Comparison of ENCODE assay signal across 2 cellular contexts in the genomic region with DNA sequence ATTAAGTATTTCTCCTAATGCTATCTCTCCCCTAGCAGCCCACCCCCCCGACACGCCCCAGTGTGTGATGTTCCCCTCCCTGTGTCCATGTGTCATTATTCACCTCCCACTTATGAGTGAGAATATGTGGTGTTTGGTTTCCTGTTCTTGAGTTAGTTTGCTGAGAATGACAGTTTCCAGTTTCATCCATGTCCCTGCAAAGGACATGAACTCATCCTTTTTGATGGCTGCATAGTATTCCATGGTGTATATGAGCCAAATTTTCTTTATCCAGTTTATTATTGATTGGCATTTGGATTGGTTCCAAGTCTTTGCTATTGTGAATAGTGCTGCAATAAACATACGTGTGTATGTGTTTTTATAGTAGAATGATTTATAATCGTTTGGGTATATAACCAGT. TPM values are rescaled to one million over a fixed set of nuclear protein-coding genes. Genes with fewer than 3 reads are reported as not detected.
"Had no signal": no experiment of that assay in that cellular context is flagged by ENCODE, and none has a peak within 500 bp of the region (broad histone marks: within the 10 kb centered on the region; RNA-seq: fewer than 3 reads in every experiment).

No MANE protein-coding gene starts in this region.

RNA-seq across cellular contexts. Expression of gene HEPH, which starts 28.8 kb away (rescaled TPM):
- total RNA-seq: HepG2 had no signal
- polyA plus RNA-seq: HepG2, IgD-negative memory B cell had no signal
